Comparison of ENCODE assay signal across 22 cellular contexts in the genomic region with DNA sequence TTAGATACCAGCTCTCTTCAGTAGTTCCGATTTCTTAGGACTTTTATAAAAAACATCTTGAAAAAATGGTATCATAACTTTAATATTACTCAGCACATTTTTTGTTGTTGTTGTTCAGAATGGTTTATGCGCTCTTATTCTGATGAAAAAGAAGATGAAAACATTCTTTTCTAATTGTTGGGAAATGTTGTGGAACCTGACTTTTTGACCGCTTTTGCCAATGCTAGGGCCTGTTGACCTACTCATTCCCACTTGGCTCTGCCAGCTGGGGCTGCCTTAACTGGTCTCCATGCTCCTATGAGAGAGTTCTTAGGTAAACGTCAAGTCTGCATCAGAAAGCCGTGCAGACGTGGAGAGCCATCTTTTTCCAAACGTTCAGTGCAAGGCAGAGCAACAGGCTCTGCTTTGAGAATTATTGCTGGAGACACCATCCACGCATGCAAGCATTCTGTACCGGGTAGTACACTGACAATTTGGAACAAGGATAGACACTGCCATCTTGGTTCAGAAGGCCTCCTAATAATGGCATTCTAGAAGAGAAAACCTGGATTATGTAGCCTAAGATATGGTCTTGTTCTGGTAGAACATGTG.
"Had no signal": no experiment of that assay in that cellular context is flagged by ENCODE, and none has a peak within 500 bp of the region (broad histone marks: within the 10 kb centered on the region; RNA-seq: fewer than 3 reads in every experiment).

No MANE protein-coding gene starts in this region.

- H3K27ac ChIP-seq: foreskin keratinocyte, lower lobe of right lung, neural progenitor cell, spleen had no signal

- H3K27ac Mint-ChIP-seq: activated B cell treated with CpG ODN at 0.5 μM for 24 hours; activated CD4-positive, alpha-beta memory T cell treated with anti-CD3 and anti-CD28 coated beads, Interleukin-2, amount 10 ng/mL, durations not matched to agents 7 days and 5 days; activated CD4-positive, alpha-beta T cell treated with anti-CD3 and anti-CD28 coated beads for 36 hours; activated naive CD4-positive, alpha-beta T cell treated with anti-CD3 and anti-CD28 coated beads, Interleukin-2, amount 10 ng/mL, durations not matched to agents 7 days and 5 days; activated T-cell treated with anti-CD3 and anti-CD28 coated beads, Interleukin-2, amount 50 U/mL, for 72 hours; naive B cell; neural progenitor cell; T-helper 1 cell treated with Interleukin-12 subunit alpha and Interleukin-12 subunit beta and Interleukin-4 antibody, amounts not matched to agents 30 μg/mL and 1 μg/mL, for 36 hours had no signal

- H3K9me3 ChIP-seq: lower lobe of right lung, mucosa of descending colon, sigmoid colon, spleen had no signal

- H2AFZ ChIP-seq: neural progenitor cell had no signal

- H3K27me3 Mint-ChIP-seq: activated B cell treated with CpG ODN at 0.5 μM for 24 hours; activated CD4-positive, alpha-beta memory T cell treated with anti-CD3 and anti-CD28 coated beads, Interleukin-2, amount 10 ng/mL, durations not matched to agents 7 days and 5 days; activated CD4-positive, alpha-beta T cell treated with anti-CD3 and anti-CD28 coated beads for 36 hours; activated naive CD4-positive, alpha-beta T cell treated with anti-CD3 and anti-CD28 coated beads, Interleukin-2, amount 10 ng/mL, durations not matched to agents 7 days and 5 days; brain; naive B cell had no signal

- H3K36me3 Mint-ChIP-seq: activated naive CD4-positive, alpha-beta T cell treated with anti-CD3 and anti-CD28 coated beads, Interleukin-2, amount 10 ng/mL, durations not matched to agents 7 days and 5 days had no signal

- H3K4me2 ChIP-seq: neural progenitor cell had no signal

- H3K4me3 ChIP-seq: lower lobe of right lung, mucosa of descending colon, neural progenitor cell, sigmoid colon, spleen had no signal

- H3K36me3 ChIP-seq: neural progenitor cell had no signal

- H3K4me1 ChIP-seq: foreskin keratinocyte, neural progenitor cell had no signal

- H3K9me3 Mint-ChIP-seq: activated B cell treated with CpG ODN at 0.5 μM for 24 hours; activated CD4-positive, alpha-beta memory T cell treated with anti-CD3 and anti-CD28 coated beads, Interleukin-2, amount 10 ng/mL, durations not matched to agents 7 days and 5 days; activated naive CD4-positive, alpha-beta T cell treated with anti-CD3 and anti-CD28 coated beads, Interleukin-2, amount 10 ng/mL, durations not matched to agents 7 days and 5 days; activated T-cell treated with anti-CD3 and anti-CD28 coated beads, Interleukin-2, amount 50 U/mL, for 72 hours; neural progenitor cell; T-helper 1 cell treated with Interleukin-12 subunit alpha and Interleukin-12 subunit beta and Interleukin-4 antibody, amounts not matched to agents 30 μg/mL and 1 μg/mL, for 36 hours had no signal

- DNase-seq: activated B cell treated with CpG ODN at 0.5 μM for 24 hours; activated CD4-positive, alpha-beta memory T cell treated with anti-CD3 and anti-CD28 coated beads, Interleukin-2, amount 10 ng/mL, durations not matched to agents 7 days and 5 days; activated CD4-positive, alpha-beta T cell treated with anti-CD3 and anti-CD28 coated beads for 36 hours; activated effector memory CD4-positive, alpha-beta T cell treated with anti-CD3 and anti-CD28 coated beads, Interleukin-2, amount 50 U/mL, for 16 hours; activated naive CD4-positive, alpha-beta T cell treated with anti-CD3 and anti-CD28 coated beads, Interleukin-2, amount 10 ng/mL, durations not matched to agents 7 days and 5 days; activated T-cell treated with anti-CD3 and anti-CD28 coated beads, Interleukin-2, amount 50 U/mL, for 72 hours; anterior cingulate cortex; foreskin keratinocyte; lower lobe of right lung; mesendoderm; mucosa of descending colon; naive B cell; posterior cingulate gyrus; sigmoid colon; spleen; stimulated activated CD4-positive, alpha-beta T cell treated with anti-CD3 and anti-CD28 coated beads, Interleukin-4, amount 100 ng/mL, for 1 hour; stimulated activated naive CD4-positive, alpha-beta T cell; T1000 had no signal

- ATAC-seq: activated CD4-positive, alpha-beta T cell treated with anti-CD3 and anti-CD28 coated beads for 36 hours; activated T-cell treated with anti-CD3 and anti-CD28 coated beads, Interleukin-2, amount 50 U/mL, for 72 hours; foreskin keratinocyte; left lobe of liver; lower lobe of right lung; mucosa of descending colon had no signal

- H3K27me3 ChIP-seq: foreskin keratinocyte, neural progenitor cell, sigmoid colon, spleen had no signal

- H3K4me1 Mint-ChIP-seq: activated CD4-positive, alpha-beta memory T cell treated with anti-CD3 and anti-CD28 coated beads, Interleukin-2, amount 10 ng/mL, durations not matched to agents 7 days and 5 days; activated CD4-positive, alpha-beta T cell treated with anti-CD3 and anti-CD28 coated beads for 36 hours; activated naive CD4-positive, alpha-beta T cell treated with anti-CD3 and anti-CD28 coated beads, Interleukin-2, amount 10 ng/mL, durations not matched to agents 7 days and 5 days had no signal

- H3K9ac ChIP-seq: neural progenitor cell had no signal

- H3K4me3 Mint-ChIP-seq: activated B cell treated with CpG ODN at 0.5 μM for 24 hours; activated CD4-positive, alpha-beta memory T cell treated with anti-CD3 and anti-CD28 coated beads, Interleukin-2, amount 10 ng/mL, durations not matched to agents 7 days and 5 days; activated CD4-positive, alpha-beta T cell treated with anti-CD3 and anti-CD28 coated beads for 36 hours; activated naive CD4-positive, alpha-beta T cell treated with anti-CD3 and anti-CD28 coated beads, Interleukin-2, amount 10 ng/mL, durations not matched to agents 7 days and 5 days; activated T-cell treated with anti-CD3 and anti-CD28 coated beads, Interleukin-2, amount 50 U/mL, for 72 hours; brain; naive B cell; neural progenitor cell; T-helper 1 cell treated with Interleukin-12 subunit alpha and Interleukin-12 subunit beta and Interleukin-4 antibody, amounts not matched to agents 30 μg/mL and 1 μg/mL, for 36 hours had no signal
